ENCODE assay signal across 14 cellular contexts in genomic region chr11:4065601-4066377, GRCh38. TPM values are rescaled to one million over a fixed set of nuclear protein-coding genes. Genes with fewer than 3 reads are reported as not detected.
A peak's percentile ranks its signal among the peaks of the same experiment; 100 is the strongest.
DNase-seq lines count a peak whose midpoint lies in the region; ATAC-seq and TF ChIP-seq lines count a peak whose summit lies in the region.
"Had no signal": no experiment of that assay in that cellular context is flagged by ENCODE, and none has a peak within 500 bp of the region (broad histone marks: within the 10 kb centered on the region; RNA-seq: fewer than 3 reads in every experiment).

No MANE protein-coding gene starts in this region.

- H3K27me3 ChIP-seq in heart left ventricle = no peaks in the 10 kb centered on the region
- H3K27me3 ChIP-seq in mesendoderm (ENCODE audit: insufficient read depth, low read length, poor library complexity) = no peaks in the 10 kb centered on the region
- no peaks in the 10 kb centered on the region for H3K27me3 ChIP-seq in smooth muscle cell (ENCODE audit: low read depth)
- H3K27me3 ChIP-seq: BE2C, pancreas had no signal

- H2AFZ ChIP-seq in smooth muscle cell (ENCODE audit: low read depth) = no peak overlapping the region

- H3K27ac ChIP-seq in heart left ventricle = peak overlapping the region in 2 of 12 donors; percentile 24 to 47
- H3K27ac ChIP-seq in mesendoderm (ENCODE audit: low read depth, low read length) = no peak overlapping the region
- no peak overlapping the region for H3K27ac ChIP-seq in smooth muscle cell (ENCODE audit: low read depth)
- H3K27ac ChIP-seq: pancreas had no signal

- H3F3A ChIP-seq in smooth muscle cell (ENCODE audit: low read depth) = no peaks in the 10 kb centered on the region

- H3K9ac ChIP-seq in mesendoderm (ENCODE audit: low read length) (no peak overlapping the region), smooth muscle cell (ENCODE audit: low read depth) (no peak overlapping the region)

- no peak overlapping the region for H3K56ac ChIP-seq in mesendoderm (ENCODE audit: low read length)

- peak; percentile 74 to 87 (median 80) for ATAC-seq in heart left ventricle
- ATAC-seq in HG02642 (IDR thresholded peaks at IDR 0.05; ENCODE audit: poor library complexity, unreplicated experiment) = no peak
- ATAC-seq in HG03095 (IDR thresholded peaks at IDR 0.05; ENCODE audit: unreplicated experiment) = no peak

- H2BK120ac ChIP-seq in mesendoderm (ENCODE audit: low read depth, low read length) = no peak overlapping the region

- H3K4me1 ChIP-seq in heart left ventricle (peaks cover 0 to 38% (median 22%) of the 10 kb centered on the region in 12 donors), mesendoderm (ENCODE audit: control insufficient read depth, low read depth, low read length) (peaks cover 3% of the 10 kb centered on the region), smooth muscle cell (ENCODE audit: low read depth) (no peaks in the 10 kb centered on the region)
- H3K4me1 ChIP-seq: BE2C, pancreas had no signal

- DNase-seq in heart left ventricle = peak in 3 of 5 donors; percentile 38 to 48 (median 47)
- DNase-seq in cardiac septum (ENCODE audit: low spot score) = no peak
- peak; percentile 44 for DNase-seq in astrocyte of the hippocampus (ENCODE audit: low read depth, low spot score)
- peak; percentile 81 for DNase-seq in mesendoderm
- DNase-seq in T-helper 9 cell = no peak
- DNase-seq in smooth muscle cell (lab: John Stamatoyannopoulos, UW; ENCODE audit: unreplicated experiment) = no peak
- DNase-seq: activated CD4-positive, alpha-beta T cell treated with anti-CD3 and anti-CD28 coated beads for 48 hours; activated T-cell treated with anti-CD3 and anti-CD28 coated beads, Interleukin-2, amount 50 U/mL, for 4 hours; BE2C; NCI-H1694 treated with DMSO at 0.1 percent for 48 hours; NCI-H524 treated with DMSO at 0.1 percent for 48 hours; pancreas had no signal

- H3K9me3 ChIP-seq in heart left ventricle = no peaks in the 10 kb centered on the region
- no peaks in the 10 kb centered on the region for H3K9me3 ChIP-seq in smooth muscle cell (replicated peaks; ENCODE audit: low read depth)
- H3K9me3 ChIP-seq: BE2C, pancreas had no signal

- H3K79me2 ChIP-seq in mesendoderm (ENCODE audit: control insufficient read depth, insufficient read depth, low read length) (no peaks in the 10 kb centered on the region), smooth muscle cell (ENCODE audit: low read depth) (no peaks in the 10 kb centered on the region)

- no peak overlapping the region for H3K4me2 ChIP-seq in mesendoderm (ENCODE audit: low read length)
- no peak overlapping the region for H3K4me2 ChIP-seq in smooth muscle cell

- peaks cover 0 to 21% (median 6%) of the 10 kb centered on the region in 9 donors for H3K36me3 ChIP-seq in heart left ventricle
- no peaks in the 10 kb centered on the region for H3K36me3 ChIP-seq in mesendoderm (ENCODE audit: control insufficient read depth, insufficient read depth, low read length)
- H3K36me3 ChIP-seq in smooth muscle cell (ENCODE audit: low read depth) = no peaks in the 10 kb centered on the region
- H3K36me3 ChIP-seq: BE2C had no signal

- H3K4me3 ChIP-seq in heart left ventricle (no peak overlapping the region), mesendoderm (ENCODE audit: low read length) (no peak overlapping the region), smooth muscle cell (no peak overlapping the region)
- H3K4me3 ChIP-seq: pancreas had no signal

- no peaks in the 10 kb centered on the region for H3K79me1 ChIP-seq in mesendoderm (ENCODE audit: low read length)

- no peak overlapping the region for H4K8ac ChIP-seq in mesendoderm (ENCODE audit: low read depth, low read length)

- 36 to 53% (median 47%) methylated on average over 2 of the region's 2 CpGs for WGBS in heart left ventricle, 4 donors
- no CpG with 5 or more reads among the region's 2 CpGs for WGBS in mesendoderm (ENCODE audit: extremely low coverage, insufficient coverage, low lambda C conversion rate)
- WGBS in smooth muscle cell (ENCODE audit: low lambda C conversion rate) = 77% methylated on average over 2 of the region's 2 CpGs

- H3K23ac ChIP-seq in mesendoderm (ENCODE audit: low read length) = no peak overlapping the region

- no peak overlapping the region for H3K4ac ChIP-seq in mesendoderm (ENCODE audit: low read depth, low read length)

- H4K5ac ChIP-seq in mesendoderm (ENCODE audit: low read length) = no peak overlapping the region

- no peak overlapping the region for H2BK15ac ChIP-seq in mesendoderm (replicated peaks; ENCODE audit: low read depth)

- no peak overlapping the region for H2AK5ac ChIP-seq in mesendoderm (ENCODE audit: low read length)

- no peak overlapping the region for H2BK5ac ChIP-seq in mesendoderm (ENCODE audit: low read length)

- no peaks in the 10 kb centered on the region for H4K20me1 ChIP-seq in smooth muscle cell (ENCODE audit: low read depth)

- TF ChIP-seq CTCF in heart left ventricle (IDR thresholded peaks at IDR 0.05) (peak in 3 of 12 donors; percentile 9 to 20 (median 18)), smooth muscle cell (IDR thresholded peaks at IDR 0.05; ENCODE audit: borderline replicate concordance, insufficient read depth, poor library complexity, severe bottlenecking) (no peak)

- TF ChIP-seq POLR2A in heart left ventricle (IDR thresholded peaks at IDR 0.05) = no peak

- intact Hi-C loops in heart left ventricle (cut with DNase I) = loop anchor here in 1 of 10 donors (10.0 kb wide), 1 partner anchor 131 kb away; no protein-coding TSS in a partner anchor
- intact Hi-C loops in cardiac septum (cut with DNase I) = loop anchor here (2.0 kb wide), 1 partner anchor 21 kb away; no protein-coding TSS in a partner anchor

- no peak overlapping the region for H3K18ac ChIP-seq in mesendoderm (ENCODE audit: low read length)

RNA-seq across cellular contexts. Expression of gene RRM1, which starts 28.8 kb away (rescaled TPM):
- total RNA-seq in heart left ventricle (10 to 100 TPM; 22.8 to 44.7 (median 28.9) TPM), cardiac septum (33.9 TPM), smooth muscle cell (76.1 and 90.5 TPM in 2 replicates)
- polyA plus RNA-seq in heart left ventricle (10 to 100 TPM in 1 of 2 donors, 1 to 10 TPM in 1; 4.2 to 25.7 TPM), smooth muscle cell (29.5 and 36.4 TPM in 2 replicates)
- polyA plus RNA-seq in mesendoderm (2013, experiment 1 of 2) = 76.0 TPM
- polyA plus RNA-seq in mesendoderm (2013, experiment 2 of 2) = 75.9 TPM

Comparison
In these comparisons a context has a peak if more than half of its experiments do, and no peak if none do; other contexts are left out.
1. DNase-seq: peak in heart left ventricle (3 of 5), astrocyte of the hippocampus (single experiment) and mesendoderm (single experiment); none in cardiac septum (single experiment), T-helper 9 cell (single experiment) and smooth muscle cell (single experiment).
2. ATAC-seq: peak in heart left ventricle (4 of 4); none in HG02642 (single experiment) and HG03095 (single experiment).